ENCODE assay signal across 8 cellular contexts in genomic region chr5:40833712-40834229, GRCh38. TPM values are rescaled to one million over a fixed set of nuclear protein-coding genes. Genes with fewer than 3 reads are reported as not detected.
DNase-seq lines count a peak whose midpoint lies in the region; ATAC-seq and TF ChIP-seq lines count a peak whose summit lies in the region.

No MANE protein-coding gene starts in this region.

- H3K9me3 ChIP-seq in GM23248 (ENCODE audit: low read depth) (no peaks in the 10 kb centered on the region), WERI-Rb-1 (ENCODE audit: severe bottlenecking) (no peaks in the 10 kb centered on the region), gastroesophageal sphincter (no peaks in the 10 kb centered on the region), skeletal muscle tissue (ENCODE audit: control insufficient read depth in 3 of 3, low read length in 3 of 3) (no peaks in the 10 kb centered on the region)

- in situ Hi-C loops in GM23248 (cut with MboI) = no loop called here

- TF ChIP-seq POLR2A in gastroesophageal sphincter (IDR thresholded peaks at IDR 0.05) = no peak

- peaks cover 76% of the 10 kb centered on the region for H3F3A ChIP-seq in GM23248 (ENCODE audit: insufficient read depth)

- no peak for DNase-seq in GM23248
- DNase-seq in WERI-Rb-1 = no peak
- no peak for DNase-seq in COLO829 (ENCODE audit: low spot score)
- no peak for DNase-seq in ecto neural progenitor cell (ENCODE audit: low spot score)

- H3K4me2 ChIP-seq in GM23248 (ENCODE audit: unreplicated experiment) = peak overlapping the region; percentile 96

- WGBS in GM23248 (ENCODE audit: low coverage in 1 of 2, low lambda C conversion rate in 2 of 2, missing lambda C conversion rate in 2 of 2), 2 experiments = 49 to 51% methylated on average over 13 of the region's 13 CpGs
- 47 to 63% methylated on average over 9 to 13 of the region's 13 CpGs for WGBS in gastroesophageal sphincter (ENCODE audit: low coverage in 1 of 2), 2 donors

- peak overlapping the region; percentile 95 for H3K4me3 ChIP-seq in GM23248
- peak overlapping the region; percentile 82 for H3K4me3 ChIP-seq in WERI-Rb-1 (ENCODE audit: low read depth, low read length)
- peak overlapping the region; percentile 63 to 65 for H3K4me3 ChIP-seq in gastroesophageal sphincter
- peak overlapping the region; percentile 89 to 92 (median 92) for H3K4me3 ChIP-seq in skeletal muscle tissue (ENCODE audit: low read length in 3 of 3)

- H3K79me2 ChIP-seq in GM23248 (ENCODE audit: insufficient read depth) = peaks cover 54% of the 10 kb centered on the region

- TF ChIP-seq EP300 in gastroesophageal sphincter (IDR thresholded peaks at IDR 0.05) = no peak

- H3K27me3 ChIP-seq in GM23248 (replicated peaks; ENCODE audit: insufficient read depth) (no peaks in the 10 kb centered on the region), WERI-Rb-1 (ENCODE audit: insufficient read depth, low read depth, severe bottlenecking) (no peaks in the 10 kb centered on the region), gastroesophageal sphincter (no peaks in the 10 kb centered on the region), skeletal muscle tissue (ENCODE audit: control insufficient read depth in 3 of 3, insufficient read depth in 3 of 3, low read length in 3 of 3) (no peaks in the 10 kb centered on the region)

- ATAC-seq in gastroesophageal sphincter (no peak), GM19328 (IDR thresholded peaks at IDR 0.05; ENCODE audit: unreplicated experiment) (no peak), GM18520 (IDR thresholded peaks at IDR 0.05; ENCODE audit: unreplicated experiment) (no peak)

- H3K9ac ChIP-seq in GM23248 = peak overlapping the region; percentile 99
- peak overlapping the region; percentile 87 to 97 (median 90) for H3K9ac ChIP-seq in skeletal muscle tissue (ENCODE audit: low read depth in 1 of 3, low read length in 3 of 3)

- H3K9me2 ChIP-seq in GM23248 (ENCODE audit: insufficient read depth) = no peaks in the 10 kb centered on the region

- peaks cover 56% of the 10 kb centered on the region for H3K36me3 ChIP-seq in GM23248 (ENCODE audit: low read depth)
- H3K36me3 ChIP-seq in WERI-Rb-1 = peaks cover 62% of the 10 kb centered on the region
- peaks cover 0 to 52% of the 10 kb centered on the region in 2 donors for H3K36me3 ChIP-seq in gastroesophageal sphincter
- peaks cover 20 to 48% (median 45%) of the 10 kb centered on the region in 3 donors for H3K36me3 ChIP-seq in skeletal muscle tissue (ENCODE audit: control insufficient read depth in 3 of 3, insufficient read depth in 3 of 3, low read length in 3 of 3)

- TF ChIP-seq CTCF in WERI-Rb-1 (IDR thresholded peaks at IDR 0.05; ENCODE audit: low read depth, low read length) (no peak), gastroesophageal sphincter (IDR thresholded peaks at IDR 0.05) (no peak)

- no peak overlapping the region for H2AFZ ChIP-seq in GM23248

- H3K27ac ChIP-seq in GM23248 (peak overlapping the region; percentile 96), WERI-Rb-1 (peak overlapping the region; percentile 97; the same call in 1 of the 2 replicates), gastroesophageal sphincter (peak overlapping the region in 3 of 4 donors; percentile 95 to 96 (median 96)), skeletal muscle tissue (ENCODE audit: low read depth, low read length) (peak overlapping the region; percentile 96)

- peaks cover 9% of the 10 kb centered on the region for H4K20me1 ChIP-seq in GM23248 (ENCODE audit: insufficient read depth)

- H3K4me1 ChIP-seq in GM23248 (ENCODE audit: insufficient read depth) (peaks cover 28% of the 10 kb centered on the region), gastroesophageal sphincter (peaks cover 0 to 36% (median 5%) of the 10 kb centered on the region in 3 donors), skeletal muscle tissue (ENCODE audit: control insufficient read depth in 3 of 3, insufficient read depth in 3 of 3, low read length in 3 of 3) (peaks cover 10 to 26% (median 16%) of the 10 kb centered on the region in 3 donors)

RNA-seq across cellular contexts. Expression of gene RPL37, which starts 1.3 kb away (rescaled TPM):
- 33.8 and 46.0 TPM in 2 replicates for total RNA-seq in GM23248 (2014; rRNA removed; shearing (Covaris generic))
- polyA plus RNA-seq in GM23248 (2016; fragmentation: Nextera tagmentation; extraction: Ambion mirVana) = 717 and 731 TPM in 2 replicates
- total RNA-seq in gastroesophageal sphincter (100 to 1,000 TPM in 2 of 4 donors, 10 to 100 TPM in 2; 64.0 to 132 (median 91.4) TPM), skeletal muscle tissue (2,214 TPM)

RNA-seq across cellular contexts. Expression of gene CARD6, which starts 7.4 kb away (rescaled TPM):
- total RNA-seq in GM23248 (2014; rRNA removed; shearing (Covaris generic)) = 7.1 and 7.5 TPM in 2 replicates
- 3.9 and 4.4 TPM in 2 replicates for polyA plus RNA-seq in GM23248 (2016; fragmentation: Nextera tagmentation; extraction: Ambion mirVana)
- 10 to 100 TPM in 1 of 4 donors, 1 to 10 TPM in 3; 4.8 to 13.6 (median 8.5) TPM for total RNA-seq in gastroesophageal sphincter
- 3.1 TPM for total RNA-seq in skeletal muscle tissue

RNA-seq across cellular contexts. Expression of gene PRKAA1, which starts 35.6 kb away (rescaled TPM):
- total RNA-seq in GM23248 (2014; rRNA removed; shearing (Covaris generic)) = 74.2 and 77.4 TPM in 2 replicates
- polyA plus RNA-seq in GM23248 (2016; fragmentation: Nextera tagmentation; extraction: Ambion mirVana) = 33.8 and 35.5 TPM in 2 replicates
- total RNA-seq in gastroesophageal sphincter (100 to 1,000 TPM in 2 of 4 donors, 10 to 100 TPM in 2; 66.5 to 113 (median 97.9) TPM), skeletal muscle tissue (41.2 TPM)

Comparison
In these comparisons a context has a peak if more than half of its experiments do, and no peak if none do; other contexts are left out.
1. RNA of gene RPL37, which starts 1.3 kb away (total RNA-seq): 2,214 TPM in skeletal muscle tissue (single experiment); 64.0 to 132 TPM in gastroesophageal sphincter and 33.8 to 46.0 TPM in GM23248; every median in the first group is over 10 times any median in the second.
2. Peak in every context shown above with its lines, with median percentiles within 50 percentile points of each other: H3K27ac ChIP-seq and H3K4me3 ChIP-seq.